17 cellular contexts compared by ENCODE assay signal in genomic region chr19:17716309-17716929, GRCh38. TPM values are rescaled to one million over a fixed set of nuclear protein-coding genes. Genes with fewer than 3 reads are reported as not detected.
DNase-seq lines count a peak whose midpoint lies in the region; ATAC-seq, FAIRE-seq and TF ChIP-seq lines count a peak whose summit lies in the region.
"Had no signal": no experiment of that assay in that cellular context is flagged by ENCODE, and none has a peak within 500 bp of the region (broad histone marks: within the 10 kb centered on the region; RNA-seq: fewer than 3 reads in every experiment).

No MANE protein-coding gene starts in this region.

- TF ChIP-seq RAD21 in K562 (CRISPR knock-in tag; conservative IDR thresholded peaks at IDR 0.05 in 1 of 2, IDR thresholded peaks at IDR 0.05 in 1 of 2) = no peak

- peaks cover 5% of the 10 kb centered on the region for H3K36me3 Mint-ChIP-seq in nephron (ENCODE audit: low read depth)

- H3K4me1 ChIP-seq in HEK293 (ENCODE audit: control insufficient read depth, insufficient read depth, low read length) (peaks cover 6% of the 10 kb centered on the region), K562 (replicated peaks in 1 of 2; ENCODE audit: control insufficient read depth in 2 of 2, insufficient read depth in 2 of 2, low read length in 2 of 2) (peaks cover 24 to 34% of the 10 kb centered on the region in 2 experiments; a peak in 4 of 5 replicates), aorta (ENCODE audit: control insufficient read depth in 1 of 2, insufficient read depth in 2 of 2, low read length in 2 of 2) (no peaks in the 10 kb centered on the region)

- no peak for ATAC-seq in K562
- ATAC-seq in aorta (ENCODE audit: low FRiP score) = no peak
- no peak for ATAC-seq in GM19455 (IDR thresholded peaks at IDR 0.05; ENCODE audit: unreplicated experiment)

- in situ Hi-C loops in K562 (cut with MboI) = no loop called here

- TF ChIP-seq CTCF in HEK293 (tag by site-specific recombination; IDR thresholded peaks at IDR 0.05) = no peak
- TF ChIP-seq CTCF in K562 (IDR thresholded peaks at IDR 0.05 in 2 of 3, conservative IDR thresholded peaks at IDR 0.05 in 1 of 3; ENCODE audit: insufficient read depth in 2 of 3, low read depth in 1 of 3, low read length in 3 of 3) = peak; percentile 28 to 38 (median 31); a peak in 3 of 6 replicates
- no peak for TF ChIP-seq CTCF in nephron (IDR thresholded peaks at IDR 0.05; ENCODE audit: unreplicated experiment in 3 of 3)
- no peak for TF ChIP-seq CTCF in RWPE1 (conservative IDR thresholded peaks at IDR 0.05; ENCODE audit: low read depth)

- H3K9me3 Mint-ChIP-seq in nephron = no peaks in the 10 kb centered on the region

- H3K27me3 Mint-ChIP-seq in nephron (ENCODE audit: low read depth) = peaks cover 5% of the 10 kb centered on the region

- TF ChIP-seq EP300 in K562 (IDR thresholded peaks at IDR 0.05; ENCODE audit: low read length) = no peak

- peaks cover 17% of the 10 kb centered on the region for H3K79me2 ChIP-seq in K562 (ENCODE audit: control insufficient read depth, insufficient read depth, low read length)

- BruUV-seq in K562 (replicated peaks; lab: Mats Ljungman, UMichigan) = no TSS peak

- no peak overlapping the region for H3K27ac Mint-ChIP-seq in nephron

- FAIRE-seq in K562 (lab: Jason Lieb, UNC) = no peak
- FAIRE-seq: TTC549 had no signal

- 49% methylated on average over 4 of the region's 4 CpGs for WGBS in K562 (ENCODE audit: insufficient coverage, low coverage, missing lambda C conversion rate)
- 59 to 67% methylated on average over 4 of the region's 4 CpGs for WGBS in aorta, 2 donors

- no peak overlapping the region for H2AFZ ChIP-seq in K562 (ENCODE audit: low read depth, low read length)

- H3K36me3 ChIP-seq in HEK293 (ENCODE audit: control insufficient read depth in 2 of 2, insufficient read depth in 1 of 2, low read length in 2 of 2) = peaks cover 0 to 2% of the 10 kb centered on the region in 2 experiments; a peak in 1 of 3 replicates
- peaks cover 6% of the 10 kb centered on the region; the same call in 1 of the 3 replicates for H3K36me3 ChIP-seq in K562 (ENCODE audit: control insufficient read depth, insufficient read depth, low read length)
- no peaks in the 10 kb centered on the region for H3K36me3 ChIP-seq in aorta (ENCODE audit: control insufficient read depth in 1 of 2, insufficient read depth in 2 of 2, low read length in 1 of 2)
- H3K36me3 ChIP-seq: cardiac muscle cell had no signal

- peak overlapping the region; percentile 38 to 82 (median 73) for H3K4me3 Mint-ChIP-seq in nephron

- POLR2A ChIA-PET in HEK293 (lab: Yijun Ruan, JAX) (interaction anchor here (1.0 kb wide), 1 partner anchor 50 kb away, joined by 3 read pairs; no protein-coding TSS in a partner anchor), K562 (lab: Yijun Ruan, JAX) (interaction anchor here (0.7 to 0.9 kb wide), 3 partner anchors 98 to 559 kb away, joined by 3 to 5 read pairs (median 3); no protein-coding TSS in a partner anchor), RWPE1 (lab: Yijun Ruan, JAX; ENCODE audit: low non-redundant PET) (no interaction called here)

- no peak for TF ChIP-seq POLR2A in K562 (conservative IDR thresholded peaks at IDR 0.05)

- no peak overlapping the region for H3K4me2 ChIP-seq in K562 (ENCODE audit: insufficient read depth, low read length)

- no peaks in the 10 kb centered on the region for H3K9me1 ChIP-seq in K562 (ENCODE audit: control insufficient read depth, insufficient read depth, low read length)

- H3K4me3 ChIP-seq in HEK293 (ENCODE audit: low read depth, low read length) (no peak overlapping the region), K562 (no peak overlapping the region), aorta (ENCODE audit: low read length in 2 of 2) (no peak overlapping the region)
- H3K4me3 ChIP-seq: cardiac muscle cell had no signal

- H3K4me1 Mint-ChIP-seq in nephron = peaks cover 28% of the 10 kb centered on the region

- no peaks in the 10 kb centered on the region for H3K27me3 ChIP-seq in K562 (ENCODE audit: control insufficient read depth in 2 of 2, insufficient read depth in 2 of 2, low read length in 2 of 2)
- H3K27me3 ChIP-seq in aorta (ENCODE audit: control insufficient read depth in 1 of 2, insufficient read depth in 2 of 2, low read length in 1 of 2) = no peaks in the 10 kb centered on the region
- H3K27me3 ChIP-seq: cardiac muscle cell had no signal

- H3K9me3 ChIP-seq in HEK293 (ENCODE audit: control insufficient read depth, insufficient read depth, low read depth, low read length) (no peaks in the 10 kb centered on the region), K562 (replicated peaks; ENCODE audit: control insufficient read depth, insufficient read depth, low read depth, low read length) (no peaks in the 10 kb centered on the region), aorta (ENCODE audit: control insufficient read depth, low read length) (no peaks in the 10 kb centered on the region)

- peaks cover 9% of the 10 kb centered on the region; the same call in 1 of the 2 replicates for H4K20me1 ChIP-seq in K562 (replicated peaks; ENCODE audit: control insufficient read depth, insufficient read depth, low read length)

- CTCF ChIA-PET in HEK293 (lab: Yijun Ruan, JAX) = interaction anchor here (0.5 to 3.0 kb wide), 4 partner anchors 11 to 310 kb away, joined by 3 to 13 read pairs (median 5); no protein-coding TSS in a partner anchor
- CTCF ChIA-PET in K562 (lab: Yijun Ruan, JAX; ENCODE audit: low intra/inter-chr PET ratio) = no interaction called here
- CTCF ChIA-PET in RWPE1 (lab: Yijun Ruan, JAX) = interaction anchor here (0.6 to 1.2 kb wide), 2 partner anchors 50 to 137 kb away, joined by 3 to 4 read pairs; no protein-coding TSS in a partner anchor

- DNase-seq in D341Med (ENCODE audit: low spot score) (peak; percentile 23), K562 (ENCODE audit: extremely low read depth in 1 of 4, low spot score in 3 of 4) (peak in 1 of 4 experiments; percentile 8), aorta (no peak), RWPE1 (ENCODE audit: low spot score) (no peak), amniotic stem cell (lab: John Stamatoyannopoulos, UW) (no peak)
- DNase-seq: activated CD8-positive, alpha-beta memory T cell treated with anti-CD3 and anti-CD28 coated beads for 24 hours; activated gamma-delta T cell treated with Interleukin-2 at 50 U/mL for 16 hours; left ventricle myocardium superior; NCI-H146; NCI-H748 treated with DMSO at 0.1 percent for 48 hours; SIG-M5; stimulated activated naive CD4-positive, alpha-beta T cell had no signal

- intact Hi-C loops in K562 (cut with micrococcal nuclease) (no loop called here), aorta (cut with DNase I) (no loop called here)

- H3K9ac ChIP-seq in K562 (ENCODE audit: insufficient read depth in 1 of 2, low read depth in 2 of 2, low read length in 2 of 2) = no peak overlapping the region; a peak in 1 of 4 replicates

- H3K27ac ChIP-seq in HEK293 (ENCODE audit: extremely low read depth, low read depth, low read length) (no peak overlapping the region), K562 (ENCODE audit: extremely low read depth, low read depth, low read length) (no peak overlapping the region), aorta (ENCODE audit: low read depth in 1 of 2, low read length in 2 of 2) (no peak overlapping the region), RWPE1 (no peak overlapping the region)
- H3K27ac ChIP-seq: cardiac muscle cell had no signal

RNA-seq across cellular contexts. Expression of gene MAP1S, which starts 2.9 kb away (rescaled TPM):
- total RNA-seq in K562 (2011; cell fraction: chromatin; rRNA removed; ENCODE audit: low replicate concordance) = 19.7 and 56.1 TPM in 2 replicates
- total RNA-seq in K562 (2011; cell fraction: nucleolus; rRNA removed) = 33.4 and 40.5 TPM in 2 replicates
- 34.0 and 46.6 TPM in 2 replicates for total RNA-seq in K562 (2011; cell fraction: nucleoplasm; rRNA removed)
- 23.0 and 36.9 TPM in 2 replicates for total RNA-seq in K562 (2014; rRNA removed)
- total RNA-seq in K562 (2014; rRNA removed; fragmentation: Illumina TruSeq; extraction: Trizol) = 3.0 and 5.3 TPM in 2 replicates
- total RNA-seq in K562 (2015; rRNA removed; fragmentation: Illumina TruSeq; extraction: Trizol) = 9.5 and 11.0 TPM in 2 replicates
- total RNA-seq in K562 (2021) = 79.8 and 81.0 TPM in 2 replicates
- 5.9 and 18.2 TPM in 2 replicates for polyA plus RNA-seq in K562 (2011; rRNA removed)
- 11.0 and 28.6 TPM in 2 replicates for polyA plus RNA-seq in K562 (2011; cell fraction: cytosol; rRNA removed)
- 17.9 and 37.4 TPM in 2 replicates for polyA plus RNA-seq in K562 (2011; cell fraction: nucleus; rRNA removed)
- 85.3 and 93.8 TPM in 2 replicates for polyA plus RNA-seq in K562 (2012)
- polyA plus RNA-seq in K562 (2014; fragmentation: Illumina TruSeq; extraction: Trizol) = 33.0 and 48.4 TPM in 2 replicates
- polyA plus RNA-seq in K562 (2014; fragmentation: Nextera tagmentation; extraction: Ambion mirVana) = 1 to 10 TPM; 2.0 to 3.0 TPM
- 12.2 and 13.9 TPM in 2 replicates for polyA plus RNA-seq in K562 (2014; rRNA removed)
- polyA minus RNA-seq in K562 (2011; rRNA and poly(A)+ RNA removed) = 12.8 and 15.3 TPM in 2 replicates
- 65.8 and 95.4 TPM in 2 replicates for polyA minus RNA-seq in K562 (2011; cell fraction: cytosol; rRNA and poly(A)+ RNA removed)
- 15.6 and 19.3 TPM in 2 replicates for polyA minus RNA-seq in K562 (2011; cell fraction: nucleus; rRNA and poly(A)+ RNA removed)
- total RNA-seq in aorta = 10 to 100 TPM; 53.6 to 60.1 TPM
- polyA plus RNA-seq in aorta = 10 to 100 TPM in 1 of 2 donors, 1 to 10 TPM in 1; 9.9 to 18.9 TPM

RNA-seq across cellular contexts. Expression of gene UNC13A, which starts 28.3 kb away (rescaled TPM):
- 5.0 and 12.3 TPM in 2 replicates for total RNA-seq in K562 (2011; cell fraction: chromatin; rRNA removed; ENCODE audit: low replicate concordance)
- total RNA-seq in K562 (2011; cell fraction: nucleolus; rRNA removed) = 2.5 and 5.7 TPM in 2 replicates
- 2.9 and 4.6 TPM in 2 replicates for total RNA-seq in K562 (2011; cell fraction: nucleoplasm; rRNA removed)
- 0.24 and 0.27 TPM in 2 replicates for total RNA-seq in K562 (2014; rRNA removed)
- total RNA-seq in K562 (2014; rRNA removed; fragmentation: Illumina TruSeq; extraction: Trizol) = 0.18 and 0.19 TPM in 2 replicates
- 0.15 and 0.25 TPM in 2 replicates for total RNA-seq in K562 (2015; rRNA removed; fragmentation: Illumina TruSeq; extraction: Trizol)
- 0.13 and 0.38 TPM in 2 replicates for total RNA-seq in K562 (2021)
- 0.34 and 1.0 TPM in 2 replicates for polyA plus RNA-seq in K562 (2011; rRNA removed)
- 0.24 and 0.81 TPM in 2 replicates for polyA plus RNA-seq in K562 (2011; cell fraction: cytosol; rRNA removed)
- polyA plus RNA-seq in K562 (2011; cell fraction: nucleus; rRNA removed) = 1.5 and 8.3 TPM in 2 replicates
- 0.28 and 0.66 TPM in 2 replicates for polyA plus RNA-seq in K562 (2012)
- polyA plus RNA-seq in K562 (2014; fragmentation: Illumina TruSeq; extraction: Trizol) = 0.28 and 0.31 TPM in 2 replicates
- polyA plus RNA-seq in K562 (2014; fragmentation: Nextera tagmentation; extraction: Ambion mirVana) = under 1 TPM; 0.03 to 0.04 TPM
- 0.16 and 0.20 TPM in 2 replicates for polyA plus RNA-seq in K562 (2014; rRNA removed)
- 0.63 and 1.4 TPM in 2 replicates for polyA minus RNA-seq in K562 (2011; rRNA and poly(A)+ RNA removed)
- polyA minus RNA-seq in K562 (2011; cell fraction: cytosol; rRNA and poly(A)+ RNA removed) = 0.27 and 0.95 TPM in 2 replicates
- 1.1 and 2.3 TPM in 2 replicates for polyA minus RNA-seq in K562 (2011; cell fraction: nucleus; rRNA and poly(A)+ RNA removed)
- 1 to 10 TPM; 2.4 to 2.8 TPM for total RNA-seq in aorta
- 1 to 10 TPM in 1 of 2 donors, under 1 TPM in 1; 0.38 to 1.3 TPM for polyA plus RNA-seq in aorta
- total RNA-seq: left ventricle myocardium superior had no signal

RNA-seq across cellular contexts. Expression of gene FCHO1, which starts 34.9 kb away (rescaled TPM):
- 225 and 536 TPM in 2 replicates for total RNA-seq in K562 (2011; cell fraction: chromatin; rRNA removed; ENCODE audit: low replicate concordance)
- total RNA-seq in K562 (2011; cell fraction: nucleolus; rRNA removed) = 220 and 237 TPM in 2 replicates
- total RNA-seq in K562 (2011; cell fraction: nucleoplasm; rRNA removed) = 234 and 250 TPM in 2 replicates
- total RNA-seq in K562 (2014; rRNA removed) = 25.4 and 33.0 TPM in 2 replicates
- 9.2 and 14.3 TPM in 2 replicates for total RNA-seq in K562 (2014; rRNA removed; fragmentation: Illumina TruSeq; extraction: Trizol)
- total RNA-seq in K562 (2015; rRNA removed; fragmentation: Illumina TruSeq; extraction: Trizol) = 18.1 and 18.3 TPM in 2 replicates
- total RNA-seq in K562 (2021) = 51.9 and 58.9 TPM in 2 replicates
- 9.3 and 19.3 TPM in 2 replicates for polyA plus RNA-seq in K562 (2011; rRNA removed)
- polyA plus RNA-seq in K562 (2011; cell fraction: cytosol; rRNA removed) = 9.1 and 14.7 TPM in 2 replicates
- 80.2 and 106 TPM in 2 replicates for polyA plus RNA-seq in K562 (2011; cell fraction: nucleus; rRNA removed)
- polyA plus RNA-seq in K562 (2012) = 31.6 and 56.4 TPM in 2 replicates
- 24.2 and 32.6 TPM in 2 replicates for polyA plus RNA-seq in K562 (2014; fragmentation: Illumina TruSeq; extraction: Trizol)
- under 1 TPM; 0.21 to 0.67 TPM for polyA plus RNA-seq in K562 (2014; fragmentation: Nextera tagmentation; extraction: Ambion mirVana)
- polyA plus RNA-seq in K562 (2014; rRNA removed) = 26.6 and 28.7 TPM in 2 replicates
- polyA minus RNA-seq in K562 (2011; rRNA and poly(A)+ RNA removed) = 45.3 and 55.3 TPM in 2 replicates
- polyA minus RNA-seq in K562 (2011; cell fraction: cytosol; rRNA and poly(A)+ RNA removed) = 28.8 and 38.7 TPM in 2 replicates
- 95.9 and 141 TPM in 2 replicates for polyA minus RNA-seq in K562 (2011; cell fraction: nucleus; rRNA and poly(A)+ RNA removed)
- 1 to 10 TPM; 2.9 to 6.9 TPM for total RNA-seq in aorta
- 1 to 10 TPM; 1.5 to 1.6 TPM for polyA plus RNA-seq in aorta

Comparison
In these comparisons a context has a peak if more than half of its experiments do, and no peak if none do; other contexts are left out.
1. CTCF ChIP-seq: peak in K562 (3 of 3); none in HEK293 (single experiment), nephron (0 of 3) and RWPE1 (single experiment).